Comparison of ENCODE assay signal across 17 cellular contexts in genomic region chr15:69032703-69033373, GRCh38. TPM values are rescaled to one million over a fixed set of nuclear protein-coding genes. Genes with fewer than 3 reads are reported as not detected.
"Had no signal": no experiment of that assay in that cellular context is flagged by ENCODE, and none has a peak within 500 bp of the region (broad histone marks: within the 10 kb centered on the region; RNA-seq: fewer than 3 reads in every experiment).

No MANE protein-coding gene starts in this region.

- H3K27ac ChIP-seq: adrenal gland, gastrocnemius medialis, heart left ventricle, tibial artery had no signal

- H3K36me3 ChIP-seq: adrenal gland, gastrocnemius medialis, heart left ventricle, tibial artery had no signal

- H3K9me3 ChIP-seq: adrenal gland, gastrocnemius medialis, heart left ventricle, tibial artery had no signal

- DNase-seq: activated CD4-positive, alpha-beta T cell treated with anti-CD3 and anti-CD28 coated beads, Interleukin-2, amount 50 U/mL, for 48 hours; activated CD4-positive, CD25-positive, alpha-beta regulatory T cell treated with anti-CD3 and anti-CD28 coated beads, Interleukin-2, amount 50 U/mL, for 72 hours; activated effector memory CD4-positive, alpha-beta T cell treated with anti-CD3 and anti-CD28 coated beads, Interleukin-2, amount 50 U/mL, for 16 hours; activated T-cell treated with anti-CD3 and anti-CD28 coated beads, Interleukin-2, amount 50 U/mL, for 48 hours; endodermal cell; erythroblast; gastrocnemius medialis; heart left ventricle; retina; stimulated activated CD4-positive, alpha-beta T cell treated with anti-CD3 and anti-CD28 coated beads, Interleukin-4, amount 100 ng/mL, for 24 hours; stimulated activated naive CD4-positive, alpha-beta T cell; tibial artery had no signal

- H3K9me3 Mint-ChIP-seq: activated naive CD4-positive, alpha-beta T cell treated with anti-CD3 and anti-CD28 coated beads, Interleukin-2, amount 50 U/mL, for 24 hours; endodermal cell; T-helper 2 cell treated with Interferon-gamma antibody and Interleukin-4, amounts not matched to agents 5 μg/mL and 100 μg/mL, for 36 hours had no signal

- ATAC-seq: gastrocnemius medialis, heart left ventricle had no signal

- H3K27ac Mint-ChIP-seq: activated naive CD4-positive, alpha-beta T cell treated with anti-CD3 and anti-CD28 coated beads, Interleukin-2, amount 50 U/mL, for 24 hours; endodermal cell; T-helper 2 cell treated with Interferon-gamma antibody and Interleukin-4, amounts not matched to agents 5 μg/mL and 100 μg/mL, for 36 hours had no signal

- H3K36me3 Mint-ChIP-seq: activated naive CD4-positive, alpha-beta T cell treated with anti-CD3 and anti-CD28 coated beads, Interleukin-2, amount 50 U/mL, for 24 hours had no signal

- H3K4me3 ChIP-seq: adrenal gland, gastrocnemius medialis, heart left ventricle, tibial artery had no signal

- H3K4me1 ChIP-seq: gastrocnemius medialis had no signal

RNA-seq across cellular contexts. Expression of gene NOX5, which starts 18.3 kb away (rescaled TPM):
- total RNA-seq: dermis microvascular lymphatic vessel endothelial cell, endodermal cell, gastrocnemius medialis, lung microvascular endothelial cell had no signal
